In the genomic region with DNA sequence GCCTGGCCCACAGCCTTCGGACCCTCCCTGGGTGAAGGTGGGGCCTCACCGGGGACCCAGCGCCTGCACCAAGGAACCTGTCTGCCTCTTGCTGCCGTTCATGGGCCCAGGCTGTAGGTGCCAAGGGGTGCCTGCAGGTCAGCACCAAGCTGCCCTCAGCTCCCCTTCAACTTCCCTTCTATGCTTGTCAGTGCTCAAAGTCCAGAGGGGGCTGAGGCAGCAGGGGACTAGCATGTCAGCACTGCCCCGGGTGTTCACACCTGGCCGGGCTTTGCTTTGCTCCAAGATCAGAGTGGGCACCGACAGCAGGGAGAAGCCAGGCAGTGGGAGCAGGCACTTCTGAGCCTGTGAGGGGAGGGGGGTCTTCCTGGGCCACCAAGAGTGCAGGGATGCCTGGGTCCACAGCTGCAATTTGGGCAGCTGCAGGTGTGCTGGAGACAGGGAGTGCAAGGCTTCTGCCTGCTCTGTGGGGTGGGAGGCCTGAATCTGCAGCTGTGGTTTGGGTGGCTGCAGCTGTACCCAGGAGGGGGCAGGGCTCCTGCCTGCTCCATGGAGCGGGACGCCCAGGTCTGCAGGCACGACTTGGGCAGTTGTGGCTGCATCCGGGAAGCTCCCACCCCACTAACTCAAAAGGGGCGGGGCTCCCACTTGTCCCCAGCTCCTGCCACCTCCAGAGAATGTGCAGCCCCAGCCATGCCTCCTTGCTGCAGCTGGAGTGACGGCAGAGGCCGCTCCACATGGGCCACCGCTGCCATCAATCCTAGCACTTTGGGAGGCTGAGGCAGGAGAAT, we compare ENCODE assay signal across 16 cellular contexts. TPM values are rescaled to one million over a fixed set of nuclear protein-coding genes. Genes with fewer than 3 reads are reported as not detected.
DNase-seq lines count a peak whose midpoint lies in the region; ATAC-seq, FAIRE-seq and TF ChIP-seq lines count a peak whose summit lies in the region.
"Had no signal": no experiment of that assay in that cellular context is flagged by ENCODE, and none has a peak within 500 bp of the region (broad histone marks: within the 10 kb centered on the region; RNA-seq: fewer than 3 reads in every experiment).

No MANE protein-coding gene starts in this region.

- peak overlapping the region; percentile 74 for H3K27ac Mint-ChIP-seq in activated CD8-positive, alpha-beta T cell treated with anti-CD3 and anti-CD28 coated beads, Interleukin-2, amount 10 ng/mL, durations not matched to agents 7 days and 5 days
- no peak overlapping the region for H3K27ac Mint-ChIP-seq in activated CD8-positive, alpha-beta T cell treated with anti-CD3 and anti-CD28 coated beads for 36 hours
- H3K27ac Mint-ChIP-seq: activated T-helper 1 cell treated with anti-CD3 and anti-CD28 coated beads, Interleukin-12 subunit alpha, Interleukin-12 subunit beta, Interleukin-2, Interleukin-4 antibody, amounts not matched to agents 30 ng/mL and 10 ng/mL and 1 ng/mL, durations not matched to agents 14 hours and 24 hours and 36 hours had no signal

- no peaks in the 10 kb centered on the region for H3K79me2 ChIP-seq in GM12878 (ENCODE audit: control insufficient read depth, insufficient read depth, low read length)

- no peaks in the 10 kb centered on the region for H3K9me3 Mint-ChIP-seq in activated CD8-positive, alpha-beta T cell treated with anti-CD3 and anti-CD28 coated beads, Interleukin-2, amount 10 ng/mL, durations not matched to agents 7 days and 5 days (ENCODE audit: insufficient read depth)
- no peaks in the 10 kb centered on the region for H3K9me3 Mint-ChIP-seq in activated CD8-positive, alpha-beta T cell treated with anti-CD3 and anti-CD28 coated beads for 36 hours
- H3K9me3 Mint-ChIP-seq: activated T-helper 1 cell treated with anti-CD3 and anti-CD28 coated beads, Interleukin-12 subunit alpha, Interleukin-12 subunit beta, Interleukin-2, Interleukin-4 antibody, amounts not matched to agents 30 ng/mL and 10 ng/mL and 1 ng/mL, durations not matched to agents 14 hours and 24 hours and 36 hours; naive thymus-derived CD8-positive, alpha-beta T cell had no signal

- BruUV-seq in GM12878 (replicated peaks; lab: Mats Ljungman, UMichigan): no TSS peak

- 21% methylated on average over 15 of the region's 15 CpGs for WGBS in GM12878 (ENCODE audit: insufficient coverage, insufficient replicate concordance, low lambda C conversion rate, missing lambda C conversion rate)
- WGBS in transverse colon (ENCODE audit: low coverage in 1 of 2), 2 donors: 77% methylated on average over 9 of the region's 15 CpGs; no CpG with 5 or more reads in 1 of the 2 donors

- H3K27me3 Mint-ChIP-seq in activated CD8-positive, alpha-beta T cell treated with anti-CD3 and anti-CD28 coated beads, Interleukin-2, amount 10 ng/mL, durations not matched to agents 7 days and 5 days (ENCODE audit: low read depth): peaks cover 3% of the 10 kb centered on the region
- no peaks in the 10 kb centered on the region for H3K27me3 Mint-ChIP-seq in activated CD8-positive, alpha-beta T cell treated with anti-CD3 and anti-CD28 coated beads for 36 hours
- H3K27me3 Mint-ChIP-seq: naive thymus-derived CD8-positive, alpha-beta T cell had no signal

- peak; percentile 9 for ATAC-seq in activated CD8-positive, alpha-beta T cell treated with anti-CD3 and anti-CD28 coated beads, Interleukin-2, amount 10 ng/mL, durations not matched to agents 7 days and 5 days
- ATAC-seq in activated CD8-positive, alpha-beta T cell treated with anti-CD3 and anti-CD28 coated beads for 36 hours: no peak
- ATAC-seq in GM12878: peak; percentile 60
- ATAC-seq in HG03571 (IDR thresholded peaks at IDR 0.05; ENCODE audit: unreplicated experiment): no peak
- no peak for ATAC-seq in GM19452 (IDR thresholded peaks at IDR 0.05; ENCODE audit: unreplicated experiment)
- ATAC-seq: naive thymus-derived CD8-positive, alpha-beta T cell; Right ventricle myocardium inferior had no signal

- TF ChIP-seq RAD21 in GM12878 (IDR thresholded peaks at IDR 0.05; ENCODE audit: insufficient read depth, low read depth, low read length): no peak

- H3K4me1 Mint-ChIP-seq in activated CD8-positive, alpha-beta T cell treated with anti-CD3 and anti-CD28 coated beads, Interleukin-2, amount 10 ng/mL, durations not matched to agents 7 days and 5 days (ENCODE audit: low read depth): peaks cover 71% of the 10 kb centered on the region
- peaks cover 43% of the 10 kb centered on the region for H3K4me1 Mint-ChIP-seq in activated CD8-positive, alpha-beta T cell treated with anti-CD3 and anti-CD28 coated beads for 36 hours (ENCODE audit: low read depth)

- no peak overlapping the region for H3K4me3 Mint-ChIP-seq in activated CD8-positive, alpha-beta T cell treated with anti-CD3 and anti-CD28 coated beads, Interleukin-2, amount 10 ng/mL, durations not matched to agents 7 days and 5 days
- H3K4me3 Mint-ChIP-seq in activated CD8-positive, alpha-beta T cell treated with anti-CD3 and anti-CD28 coated beads for 36 hours: no peak overlapping the region
- H3K4me3 Mint-ChIP-seq: activated T-helper 1 cell treated with anti-CD3 and anti-CD28 coated beads, Interleukin-12 subunit alpha, Interleukin-12 subunit beta, Interleukin-2, Interleukin-4 antibody, amounts not matched to agents 30 ng/mL and 10 ng/mL and 1 ng/mL, durations not matched to agents 14 hours and 24 hours and 36 hours had no signal

- peak overlapping the region; percentile 66 for H3K4me2 ChIP-seq in GM12878 (ENCODE audit: control insufficient read depth, insufficient read depth)

- TF ChIP-seq EP300 in GM12878 (IDR thresholded peaks at IDR 0.05; ENCODE audit: borderline replicate concordance in 1 of 2, control insufficient read depth in 1 of 2, low read depth in 2 of 2, low read length in 2 of 2) (peak; percentile 79 to 87), transverse colon (IDR thresholded peaks at IDR 0.05; ENCODE audit: low read depth) (no peak)

- TF ChIP-seq POLR2A in GM12878 (IDR thresholded peaks at IDR 0.05; ENCODE audit: low read depth, low read length): no peak
- no peak for TF ChIP-seq POLR2A in transverse colon (IDR thresholded peaks at IDR 0.05)
- TF ChIP-seq POLR2A in breast epithelium (IDR thresholded peaks at IDR 0.05): no peak

- FAIRE-seq in GM12878 (lab: Jason Lieb, UNC): no peak
- FAIRE-seq: GM19239 had no signal

- H3K4me3 ChIP-seq in GM12878 (no peak overlapping the region), transverse colon (no peak overlapping the region), breast epithelium (no peak overlapping the region)
- H3K4me3 ChIP-seq: esophagus muscularis mucosa had no signal

- RAD21 ChIA-PET in GM12878 (lab: Charles Lee; ENCODE audit: unreplicated experiment): interaction anchor here (1.0 to 8.5 kb wide), 11 partner anchors 10 to 343 kb away, joined by 3 to 206 read pairs (median 6); a partner anchor contains a TSS

- CTCF ChIA-PET in activated CD8-positive, alpha-beta T cell treated with anti-CD3 and anti-CD28 coated beads, Interleukin-2, amount 10 ng/mL, durations not matched to agents 7 days and 5 days (lab: Charles Lee): no interaction called here
- CTCF ChIA-PET in activated CD8-positive, alpha-beta T cell treated with anti-CD3 and anti-CD28 coated beads for 36 hours (lab: Charles Lee): no interaction called here
- CTCF ChIA-PET in GM12878 (lab: Yijun Ruan, JAX): interaction anchor here (1.0 to 6.9 kb wide), 8 partner anchors 11 to 360 kb away, joined by 3 to 70 read pairs (median 6); a partner anchor contains a TSS

- POLR2A ChIA-PET in activated CD8-positive, alpha-beta T cell treated with anti-CD3 and anti-CD28 coated beads, Interleukin-2, amount 10 ng/mL, durations not matched to agents 7 days and 5 days (lab: Charles Lee): interaction anchor here (0.7 to 0.9 kb wide), 2 partner anchors 20 to 81 kb away, joined by 3 to 4 read pairs; no protein-coding TSS in a partner anchor
- POLR2A ChIA-PET in activated CD8-positive, alpha-beta T cell treated with anti-CD3 and anti-CD28 coated beads for 36 hours (lab: Charles Lee): interaction anchor here (0.6 to 1.2 kb wide), 3 partner anchors 37 to 316 kb away, joined by 3 read pairs; a partner anchor contains a TSS
- POLR2A ChIA-PET in GM12878 (lab: Charles Lee): interaction anchor here (0.8 to 5.4 kb wide), 5 partner anchors 11 to 359 kb away, joined by 5 to 85 read pairs (median 7); a partner anchor contains a TSS

- SMC1A ChIA-PET in GM12878 (lab: Charles Lee; ENCODE audit: uncharacterized antibody, unreplicated experiment): interaction anchor here (0.7 to 7.4 kb wide), 13 partner anchors 10 to 369 kb away, joined by 3 to 194 read pairs (median 3); a partner anchor contains a TSS

- H3K36me3 ChIP-seq in GM12878 (ENCODE audit: control insufficient read depth in 2 of 2, insufficient read depth in 2 of 2, low read length in 1 of 2): no peaks in the 10 kb centered on the region
- H3K36me3 ChIP-seq in transverse colon: no peaks in the 10 kb centered on the region
- H3K36me3 ChIP-seq in breast epithelium: no peaks in the 10 kb centered on the region
- H3K36me3 ChIP-seq: esophagus muscularis mucosa, WERI-Rb-1 had no signal

- in situ Hi-C loops in KBM-7 (cut with MboI; ENCODE audit: low pct_unique_long_range_greater_than_20kb, low sequenced_read_pairs): no loop called here
- in situ Hi-C loops in GM12878 (cut with MboI): loop anchor here (5.0 to 10.0 kb wide), 2 partner anchors 341 to 1004 kb away; no protein-coding TSS in a partner anchor
- in situ Hi-C loops in transverse colon (cut with MboI; ENCODE audit: low pct_ligation_motif_present in 1 of 4, low pct_unique_long_range_greater_than_20kb in 1 of 4, low sequenced_read_pairs in 3 of 4): no loop called here

- H3K9ac ChIP-seq in GM12878 (ENCODE audit: control insufficient read depth, insufficient read depth, low read length): no peak overlapping the region

- H3K27me3 ChIP-seq in GM12878 (replicated peaks in 1 of 2; ENCODE audit: control insufficient read depth in 2 of 2, insufficient read depth in 2 of 2, low read length in 1 of 2) (no peaks in the 10 kb centered on the region), transverse colon (no peaks in the 10 kb centered on the region), breast epithelium (no peaks in the 10 kb centered on the region)
- H3K27me3 ChIP-seq: esophagus muscularis mucosa had no signal

- H3K4me1 ChIP-seq in GM12878 (ENCODE audit: control insufficient read depth, insufficient read depth, low read length): peaks cover 64% of the 10 kb centered on the region
- peaks cover 0 to 13% (median 10%) of the 10 kb centered on the region in 4 donors for H3K4me1 ChIP-seq in transverse colon
- no peaks in the 10 kb centered on the region for H3K4me1 ChIP-seq in breast epithelium

- peak overlapping the region; percentile 90 for H3K27ac ChIP-seq in GM12878 (ENCODE audit: control insufficient read depth, insufficient read depth)
- no peak overlapping the region for H3K27ac ChIP-seq in transverse colon
- no peak overlapping the region for H3K27ac ChIP-seq in breast epithelium
- H3K27ac ChIP-seq: esophagus muscularis mucosa, WERI-Rb-1 had no signal

- no peak for TF ChIP-seq CTCF in activated CD8-positive, alpha-beta T cell treated with anti-CD3 and anti-CD28 coated beads for 36 hours (IDR thresholded peaks at IDR 0.05)
- TF ChIP-seq CTCF in GM12878 (IDR thresholded peaks at IDR 0.05 in 2 of 3, conservative IDR thresholded peaks at IDR 0.05 in 1 of 3; ENCODE audit: control insufficient read depth in 2 of 3, extremely low read depth in 1 of 3, insufficient read depth in 1 of 3, low read depth in 3 of 3, low read length in 3 of 3) (no peak), transverse colon (IDR thresholded peaks at IDR 0.05) (no peak), breast epithelium (IDR thresholded peaks at IDR 0.05) (no peak)

- intact Hi-C loops in activated CD8-positive, alpha-beta T cell treated with anti-CD3 and anti-CD28 coated beads for 36 hours (cut with micrococcal nuclease): no loop called here
- intact Hi-C loops in GM12878 (cut with micrococcal nuclease; ENCODE audit: unreplicated experiment) (no loop called here), transverse colon (cut with DNase I; ENCODE audit: low total_unique reads) (no loop called here), breast epithelium (cut with DNase I; ENCODE audit: low total_unique reads) (no loop called here)

- no peak for DNase-seq in activated CD8-positive, alpha-beta T cell treated with anti-CD3 and anti-CD28 coated beads, Interleukin-2, amount 10 ng/mL, durations not matched to agents 7 days and 5 days
- DNase-seq in activated CD8-positive, alpha-beta T cell treated with anti-CD3 and anti-CD28 coated beads for 36 hours: no peak
- peak; percentile 89 for DNase-seq in KBM-7
- DNase-seq in GM12878 (ENCODE audit: low read depth, low spot score): peak; percentile 81
- peak; percentile 52 for DNase-seq in transverse colon
- DNase-seq in breast epithelium (ENCODE audit: low spot score in 2 of 2): no peak
- DNase-seq: caudate nucleus; GF-D8; naive thymus-derived CD8-positive, alpha-beta T cell; WERI-Rb-1 had no signal

- H3K9me3 ChIP-seq in GM12878 (replicated peaks; ENCODE audit: control insufficient read depth, insufficient read depth, low read length) (peaks cover 2% of the 10 kb centered on the region; the same call in 2 of the 3 replicates), transverse colon (no peaks in the 10 kb centered on the region), breast epithelium (no peaks in the 10 kb centered on the region)
- H3K9me3 ChIP-seq: esophagus muscularis mucosa had no signal

- H3K36me3 Mint-ChIP-seq in activated CD8-positive, alpha-beta T cell treated with anti-CD3 and anti-CD28 coated beads, Interleukin-2, amount 10 ng/mL, durations not matched to agents 7 days and 5 days (ENCODE audit: low read depth): no peaks in the 10 kb centered on the region
- H3K36me3 Mint-ChIP-seq in activated CD8-positive, alpha-beta T cell treated with anti-CD3 and anti-CD28 coated beads for 36 hours (ENCODE audit: low read depth): no peaks in the 10 kb centered on the region
- H3K36me3 Mint-ChIP-seq: naive thymus-derived CD8-positive, alpha-beta T cell had no signal

- no peak overlapping the region; the same call in 1 of the 2 replicates for H2AFZ ChIP-seq in GM12878 (ENCODE audit: control insufficient read depth, low read depth, low read length)

- no peaks in the 10 kb centered on the region for H4K20me1 ChIP-seq in GM12878 (ENCODE audit: control insufficient read depth, insufficient read depth)

RNA-seq across cellular contexts. Expression of a gene that starts 27.6 kb away (rescaled TPM):
- not detected for total RNA-seq in activated CD8-positive, alpha-beta T cell treated with anti-CD3 and anti-CD28 coated beads, Interleukin-2, amount 10 ng/mL, durations not matched to agents 7 days and 5 days
- total RNA-seq in activated CD8-positive, alpha-beta T cell treated with anti-CD3 and anti-CD28 coated beads for 36 hours: not detected
- not detected in 2 replicates for total RNA-seq in GM12878 (2013; cell fraction: nucleolus; rRNA removed)
- not detected in 2 replicates for total RNA-seq in GM12878 (2014; rRNA removed)
- not detected in 2 replicates for total RNA-seq in GM12878 (2014; rRNA removed; fragmentation: Illumina TruSeq; extraction: Trizol)
- 0.56 TPM in 1 of 2 replicates, not detected in the other for total RNA-seq in GM12878 (2021)
- polyA plus RNA-seq in GM12878 (2011; ENCODE audit: low read depth): not detected
- not detected in 2 replicates for polyA plus RNA-seq in GM12878 (2011; rRNA removed)
- not detected in 2 replicates for polyA plus RNA-seq in GM12878 (2011; cell fraction: cytosol; rRNA removed)
- not detected in 2 replicates for polyA plus RNA-seq in GM12878 (2011; cell fraction: nucleus; rRNA removed)
- polyA plus RNA-seq in GM12878 (2012): not detected in 2 replicates
- polyA plus RNA-seq in GM12878 (2014; fragmentation: Illumina TruSeq; extraction: Trizol): not detected in 2 replicates
- under 1 TPM in 1 of 2 experiments, not detected in 1; 0.20 TPM for polyA plus RNA-seq in GM12878 (2014; fragmentation: Nextera tagmentation; extraction: Ambion mirVana)
- not detected in 2 replicates for polyA plus RNA-seq in GM12878 (2014; rRNA removed)
- polyA plus RNA-seq in GM12878 (2016; fragmentation: Nextera tagmentation; extraction: Ambion mirVana): not detected
- not detected in 2 replicates for polyA minus RNA-seq in GM12878 (2011; rRNA and poly(A)+ RNA removed)
- polyA minus RNA-seq in GM12878 (2011; cell fraction: cytosol; rRNA and poly(A)+ RNA removed): not detected in 2 replicates
- polyA minus RNA-seq in GM12878 (2011; cell fraction: nucleus; rRNA and poly(A)+ RNA removed): not detected in 2 replicates
- total RNA-seq in transverse colon: not detected
- not detected for total RNA-seq in breast epithelium
- total RNA-seq: activated T-helper 1 cell treated with anti-CD3 and anti-CD28 coated beads, Interleukin-12 subunit alpha, Interleukin-12 subunit beta, Interleukin-2, Interleukin-4 antibody, amounts not matched to agents 30 ng/mL and 10 ng/mL and 1 ng/mL, durations not matched to agents 14 hours and 24 hours and 36 hours; esophagus muscularis mucosa; naive thymus-derived CD8-positive, alpha-beta T cell; Right ventricle myocardium inferior had no signal
- polyA plus RNA-seq: naive thymus-derived CD8-positive, alpha-beta T cell had no signal

RNA-seq across cellular contexts. Expression of a gene that starts 32.4 kb away (rescaled TPM):
- total RNA-seq in activated CD8-positive, alpha-beta T cell treated with anti-CD3 and anti-CD28 coated beads, Interleukin-2, amount 10 ng/mL, durations not matched to agents 7 days and 5 days: not detected
- not detected for total RNA-seq in activated CD8-positive, alpha-beta T cell treated with anti-CD3 and anti-CD28 coated beads for 36 hours
- total RNA-seq in GM12878 (2013; cell fraction: nucleolus; rRNA removed): not detected in 2 replicates
- total RNA-seq in GM12878 (2014; rRNA removed): not detected in 2 replicates
- not detected in 2 replicates for total RNA-seq in GM12878 (2014; rRNA removed; fragmentation: Illumina TruSeq; extraction: Trizol)
- not detected in 2 replicates for total RNA-seq in GM12878 (2021)
- not detected for polyA plus RNA-seq in GM12878 (2011; ENCODE audit: low read depth)
- not detected in 2 replicates for polyA plus RNA-seq in GM12878 (2011; rRNA removed)
- not detected in 2 replicates for polyA plus RNA-seq in GM12878 (2011; cell fraction: cytosol; rRNA removed)
- not detected in 2 replicates for polyA plus RNA-seq in GM12878 (2011; cell fraction: nucleus; rRNA removed)
- not detected in 2 replicates for polyA plus RNA-seq in GM12878 (2012)
- not detected in 2 replicates for polyA plus RNA-seq in GM12878 (2014; fragmentation: Illumina TruSeq; extraction: Trizol)
- not detected for polyA plus RNA-seq in GM12878 (2014; fragmentation: Nextera tagmentation; extraction: Ambion mirVana)
- polyA plus RNA-seq in GM12878 (2014; rRNA removed): 0.27 TPM in 1 of 2 replicates, not detected in the other
- not detected for polyA plus RNA-seq in GM12878 (2016; fragmentation: Nextera tagmentation; extraction: Ambion mirVana)
- not detected in 2 replicates for polyA minus RNA-seq in GM12878 (2011; rRNA and poly(A)+ RNA removed)
- polyA minus RNA-seq in GM12878 (2011; cell fraction: cytosol; rRNA and poly(A)+ RNA removed): not detected in 2 replicates
- polyA minus RNA-seq in GM12878 (2011; cell fraction: nucleus; rRNA and poly(A)+ RNA removed): not detected in 2 replicates
- total RNA-seq in transverse colon: not detected
- not detected for total RNA-seq in breast epithelium
- total RNA-seq: activated T-helper 1 cell treated with anti-CD3 and anti-CD28 coated beads, Interleukin-12 subunit alpha, Interleukin-12 subunit beta, Interleukin-2, Interleukin-4 antibody, amounts not matched to agents 30 ng/mL and 10 ng/mL and 1 ng/mL, durations not matched to agents 14 hours and 24 hours and 36 hours; esophagus muscularis mucosa; naive thymus-derived CD8-positive, alpha-beta T cell; Right ventricle myocardium inferior had no signal
- polyA plus RNA-seq: naive thymus-derived CD8-positive, alpha-beta T cell had no signal

RNA-seq across cellular contexts. Expression of a gene that starts 35.3 kb away (rescaled TPM):
- total RNA-seq in activated CD8-positive, alpha-beta T cell treated with anti-CD3 and anti-CD28 coated beads, Interleukin-2, amount 10 ng/mL, durations not matched to agents 7 days and 5 days: not detected
- not detected for total RNA-seq in activated CD8-positive, alpha-beta T cell treated with anti-CD3 and anti-CD28 coated beads for 36 hours
- not detected in 2 replicates for total RNA-seq in GM12878 (2013; cell fraction: nucleolus; rRNA removed)
- total RNA-seq in GM12878 (2014; rRNA removed) (not detected in 2 replicates), GM12878 (2014; rRNA removed; fragmentation: Illumina TruSeq; extraction: Trizol) (not detected in 2 replicates), GM12878 (2021) (not detected in 2 replicates), transverse colon (not detected), breast epithelium (not detected)
- polyA plus RNA-seq in GM12878 (2011; ENCODE audit: low read depth): not detected
- polyA plus RNA-seq in GM12878 (2011; rRNA removed) (not detected in 2 replicates), GM12878 (2014; fragmentation: Illumina TruSeq; extraction: Trizol) (not detected in 2 replicates), GM12878 (2014; fragmentation: Nextera tagmentation; extraction: Ambion mirVana) (not detected), GM12878 (2014; rRNA removed) (not detected in 2 replicates), GM12878 (2016; fragmentation: Nextera tagmentation; extraction: Ambion mirVana) (not detected)
- polyA plus RNA-seq in GM12878 (2011; cell fraction: cytosol; rRNA removed): not detected in 2 replicates
- polyA plus RNA-seq in GM12878 (2011; cell fraction: nucleus; rRNA removed): not detected in 2 replicates
- not detected in 2 replicates for polyA plus RNA-seq in GM12878 (2012)
- not detected in 2 replicates for polyA minus RNA-seq in GM12878 (2011; rRNA and poly(A)+ RNA removed)
- not detected in 2 replicates for polyA minus RNA-seq in GM12878 (2011; cell fraction: cytosol; rRNA and poly(A)+ RNA removed)
- polyA minus RNA-seq in GM12878 (2011; cell fraction: nucleus; rRNA and poly(A)+ RNA removed): not detected in 2 replicates
- total RNA-seq: activated T-helper 1 cell treated with anti-CD3 and anti-CD28 coated beads, Interleukin-12 subunit alpha, Interleukin-12 subunit beta, Interleukin-2, Interleukin-4 antibody, amounts not matched to agents 30 ng/mL and 10 ng/mL and 1 ng/mL, durations not matched to agents 14 hours and 24 hours and 36 hours; esophagus muscularis mucosa; naive thymus-derived CD8-positive, alpha-beta T cell; Right ventricle myocardium inferior had no signal
- polyA plus RNA-seq: naive thymus-derived CD8-positive, alpha-beta T cell had no signal

RNA-seq across cellular contexts. Expression of a gene that starts 36.6 kb away (rescaled TPM):
- total RNA-seq in activated CD8-positive, alpha-beta T cell treated with anti-CD3 and anti-CD28 coated beads, Interleukin-2, amount 10 ng/mL, durations not matched to agents 7 days and 5 days: 10 to 100 TPM; 65.6 to 67.0 TPM
- 10 to 100 TPM; 53.1 to 57.7 TPM for total RNA-seq in activated CD8-positive, alpha-beta T cell treated with anti-CD3 and anti-CD28 coated beads for 36 hours
- total RNA-seq in GM12878 (2013; cell fraction: nucleolus; rRNA removed): 50.7 and 51.0 TPM in 2 replicates
- total RNA-seq in GM12878 (2014; rRNA removed) (30.3 and 38.6 TPM in 2 replicates), GM12878 (2014; rRNA removed; fragmentation: Illumina TruSeq; extraction: Trizol) (25.4 and 26.6 TPM in 2 replicates), GM12878 (2021) (39.2 and 39.3 TPM in 2 replicates), transverse colon (1 to 10 TPM in 2 of 4 donors, not detected in 2; 2.3 to 2.9 TPM), breast epithelium (1 to 10 TPM in 1 of 3 donors, under 1 TPM in 2; 0.16 to 1.6 (median 0.33) TPM)
- 18.7 TPM for polyA plus RNA-seq in GM12878 (2011; ENCODE audit: low read depth)
- polyA plus RNA-seq in GM12878 (2011; rRNA removed) (34.0 and 51.7 TPM in 2 replicates), GM12878 (2014; fragmentation: Illumina TruSeq; extraction: Trizol) (47.1 and 65.7 TPM in 2 replicates), GM12878 (2014; fragmentation: Nextera tagmentation; extraction: Ambion mirVana) (10 to 100 TPM in 1 of 2 experiments, 1 to 10 TPM in 1; 9.6 to 21.7 TPM), GM12878 (2014; rRNA removed) (28.5 and 34.6 TPM in 2 replicates), GM12878 (2016; fragmentation: Nextera tagmentation; extraction: Ambion mirVana) (10 to 100 TPM; 26.4 to 68.8 TPM)
- polyA plus RNA-seq in GM12878 (2011; cell fraction: cytosol; rRNA removed): 16.0 and 24.0 TPM in 2 replicates
- polyA plus RNA-seq in GM12878 (2011; cell fraction: nucleus; rRNA removed): 18.6 and 23.4 TPM in 2 replicates
- 25.6 and 28.3 TPM in 2 replicates for polyA plus RNA-seq in GM12878 (2012)
- polyA minus RNA-seq in GM12878 (2011; rRNA and poly(A)+ RNA removed): 14.5 and 20.4 TPM in 2 replicates
- 6.9 and 8.0 TPM in 2 replicates for polyA minus RNA-seq in GM12878 (2011; cell fraction: cytosol; rRNA and poly(A)+ RNA removed)
- polyA minus RNA-seq in GM12878 (2011; cell fraction: nucleus; rRNA and poly(A)+ RNA removed): 5.2 and 6.1 TPM in 2 replicates

RNA-seq across cellular contexts. Expression of a gene that starts 39.6 kb away (rescaled TPM):
- total RNA-seq in activated CD8-positive, alpha-beta T cell treated with anti-CD3 and anti-CD28 coated beads, Interleukin-2, amount 10 ng/mL, durations not matched to agents 7 days and 5 days: not detected
- total RNA-seq in activated CD8-positive, alpha-beta T cell treated with anti-CD3 and anti-CD28 coated beads for 36 hours: not detected
- not detected in 2 replicates for total RNA-seq in GM12878 (2013; cell fraction: nucleolus; rRNA removed)
- total RNA-seq in GM12878 (2014; rRNA removed): not detected in 2 replicates
- not detected in 2 replicates for total RNA-seq in GM12878 (2014; rRNA removed; fragmentation: Illumina TruSeq; extraction: Trizol)
- not detected in 2 replicates for total RNA-seq in GM12878 (2021)
- polyA plus RNA-seq in GM12878 (2011; ENCODE audit: low read depth): not detected
- not detected in 2 replicates for polyA plus RNA-seq in GM12878 (2011; rRNA removed)
- not detected in 2 replicates for polyA plus RNA-seq in GM12878 (2011; cell fraction: cytosol; rRNA removed)
- polyA plus RNA-seq in GM12878 (2011; cell fraction: nucleus; rRNA removed): not detected in 2 replicates
- polyA plus RNA-seq in GM12878 (2012): not detected in 2 replicates
- polyA plus RNA-seq in GM12878 (2014; fragmentation: Illumina TruSeq; extraction: Trizol): not detected in 2 replicates
- polyA plus RNA-seq in GM12878 (2014; fragmentation: Nextera tagmentation; extraction: Ambion mirVana): not detected
- polyA plus RNA-seq in GM12878 (2014; rRNA removed): not detected in 2 replicates
- not detected for polyA plus RNA-seq in GM12878 (2016; fragmentation: Nextera tagmentation; extraction: Ambion mirVana)
- polyA minus RNA-seq in GM12878 (2011; rRNA and poly(A)+ RNA removed): not detected in 2 replicates
- not detected in 2 replicates for polyA minus RNA-seq in GM12878 (2011; cell fraction: cytosol; rRNA and poly(A)+ RNA removed)
- polyA minus RNA-seq in GM12878 (2011; cell fraction: nucleus; rRNA and poly(A)+ RNA removed): not detected in 2 replicates
- not detected for total RNA-seq in transverse colon
- not detected for total RNA-seq in breast epithelium
- total RNA-seq: activated T-helper 1 cell treated with anti-CD3 and anti-CD28 coated beads, Interleukin-12 subunit alpha, Interleukin-12 subunit beta, Interleukin-2, Interleukin-4 antibody, amounts not matched to agents 30 ng/mL and 10 ng/mL and 1 ng/mL, durations not matched to agents 14 hours and 24 hours and 36 hours; esophagus muscularis mucosa; naive thymus-derived CD8-positive, alpha-beta T cell; Right ventricle myocardium inferior had no signal
- polyA plus RNA-seq: naive thymus-derived CD8-positive, alpha-beta T cell had no signal

Comparison
In these comparisons a context has a peak if more than half of its experiments do, and no peak if none do; other contexts are left out.
1. ATAC-seq: peak in activated CD8-positive, alpha-beta T cell treated with anti-CD3 and anti-CD28 coated beads, Interleukin-2, amount 10 ng/mL, durations not matched to agents 7 days and 5 days (single experiment) and GM12878 (single experiment); none in activated CD8-positive, alpha-beta T cell treated with anti-CD3 and anti-CD28 coated beads for 36 hours (single experiment), HG03571 (single experiment) and GM19452 (single experiment).
2. DNase-seq: peak in KBM-7 (single experiment), GM12878 (single experiment) and transverse colon (single experiment); none in activated CD8-positive, alpha-beta T cell treated with anti-CD3 and anti-CD28 coated beads, Interleukin-2, amount 10 ng/mL, durations not matched to agents 7 days and 5 days (single experiment), activated CD8-positive, alpha-beta T cell treated with anti-CD3 and anti-CD28 coated beads for 36 hours (single experiment) and breast epithelium (0 of 2).